In the genomic region with DNA sequence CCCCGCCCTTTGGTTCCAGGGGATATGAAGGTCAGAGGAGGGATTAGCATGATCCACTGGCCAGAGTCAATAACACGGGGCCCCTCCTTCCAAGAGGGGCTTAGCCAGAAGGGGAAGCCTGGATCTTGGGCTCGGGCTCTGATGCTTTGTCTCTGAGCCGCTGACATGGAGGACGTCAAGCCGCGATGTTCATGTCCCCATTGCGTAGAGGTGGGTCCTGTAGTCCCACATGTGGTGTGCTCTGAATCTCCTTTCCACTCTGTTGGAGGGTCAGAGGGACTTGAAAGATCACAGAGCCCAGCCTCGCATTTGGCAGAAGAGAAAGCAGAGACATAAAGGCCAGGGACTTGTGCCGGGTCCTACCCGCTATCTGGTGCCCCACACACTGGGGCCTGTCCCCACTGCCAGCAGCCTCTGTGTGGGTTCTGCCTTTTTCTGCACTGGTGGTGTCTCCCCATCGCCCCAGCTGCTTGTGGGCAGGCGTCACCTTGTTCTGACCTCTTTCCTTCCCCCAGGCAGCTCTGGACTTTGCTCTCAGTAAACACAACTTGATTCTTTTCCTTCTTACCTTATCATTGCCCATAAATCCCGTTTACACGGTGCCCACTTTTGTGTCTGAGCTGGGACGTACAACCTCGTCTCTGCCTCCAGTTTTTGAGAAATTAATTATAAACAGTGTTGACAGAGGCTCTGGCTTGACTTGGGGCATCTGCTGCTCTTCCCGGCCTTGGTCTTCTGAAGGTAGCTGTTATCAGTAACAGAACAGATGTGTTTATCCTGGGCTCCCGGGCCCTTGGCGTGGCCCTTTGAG, we compare ENCODE assay signal across 1 cellular context.
TF ChIP-seq lines count a peak whose summit lies in the region.

No MANE protein-coding gene starts in this region.

TF ChIP-seq in HepG2, 621 proteins besides CTCF, POLR2A, EP300 and RAD21 (continued from another document):
- TF ChIP-seq SATB2 (CRISPR knock-in tag; IDR thresholded peaks at IDR 0.05) = no peak
- TF ChIP-seq SALL2 (CRISPR knock-in tag; IDR thresholded peaks at IDR 0.05) = peak; percentile 39; the same call in 1 of the 2 replicates
- TF ChIP-seq, protein P1, sequence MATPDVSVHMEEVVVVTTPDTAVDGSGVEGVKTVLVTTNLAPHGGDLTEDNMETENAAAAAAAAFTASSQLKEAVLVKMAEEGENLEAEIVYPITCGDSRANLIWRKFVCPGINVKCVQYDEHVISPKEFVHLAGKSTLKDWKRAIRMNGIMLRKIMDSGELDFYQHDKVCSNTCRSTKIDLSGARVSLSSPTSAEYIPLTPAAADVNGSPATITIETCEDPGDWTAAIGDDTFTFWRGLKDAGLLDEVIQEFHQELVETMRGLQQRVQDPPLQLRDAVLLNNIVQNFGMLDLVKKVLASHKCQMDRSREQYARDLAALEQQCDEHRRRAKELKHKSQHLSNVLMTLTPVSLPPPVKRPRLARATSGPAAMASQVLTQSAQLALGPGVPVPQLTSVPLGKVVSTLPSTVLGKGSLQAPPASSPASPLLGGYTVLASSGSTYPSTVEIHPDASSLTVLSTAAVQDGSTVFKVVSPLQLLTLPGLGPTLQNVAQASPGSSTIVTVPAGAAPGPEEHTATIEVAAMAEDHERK (CRISPR knock-in tag; IDR thresholded peaks at IDR 0.05; ENCODE audit: low read depth) = no peak
- TF ChIP-seq, protein P2, sequence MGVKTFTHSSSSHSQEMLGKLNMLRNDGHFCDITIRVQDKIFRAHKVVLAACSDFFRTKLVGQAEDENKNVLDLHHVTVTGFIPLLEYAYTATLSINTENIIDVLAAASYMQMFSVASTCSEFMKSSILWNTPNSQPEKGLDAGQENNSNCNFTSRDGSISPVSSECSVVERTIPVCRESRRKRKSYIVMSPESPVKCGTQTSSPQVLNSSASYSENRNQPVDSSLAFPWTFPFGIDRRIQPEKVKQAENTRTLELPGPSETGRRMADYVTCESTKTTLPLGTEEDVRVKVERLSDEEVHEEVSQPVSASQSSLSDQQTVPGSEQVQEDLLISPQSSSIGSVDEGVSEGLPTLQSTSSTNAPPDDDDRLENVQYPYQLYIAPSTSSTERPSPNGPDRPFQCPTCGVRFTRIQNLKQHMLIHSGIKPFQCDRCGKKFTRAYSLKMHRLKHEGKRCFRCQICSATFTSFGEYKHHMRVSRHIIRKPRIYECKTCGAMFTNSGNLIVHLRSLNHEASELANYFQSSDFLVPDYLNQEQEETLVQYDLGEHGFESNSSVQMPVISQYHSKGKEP (CRISPR knock-in tag; IDR thresholded peaks at IDR 0.05) = no peak
- 0 out of 2 replicates have a peak, but pooled peaks have one; percentile 28 for TF ChIP-seq NFKB2 (CRISPR knock-in tag; IDR thresholded peaks at IDR 0.05; ENCODE audit: borderline replicate concordance)
- no peak for TF ChIP-seq ZNF331 (CRISPR knock-in tag; IDR thresholded peaks at IDR 0.05)
- TF ChIP-seq, protein P3, sequence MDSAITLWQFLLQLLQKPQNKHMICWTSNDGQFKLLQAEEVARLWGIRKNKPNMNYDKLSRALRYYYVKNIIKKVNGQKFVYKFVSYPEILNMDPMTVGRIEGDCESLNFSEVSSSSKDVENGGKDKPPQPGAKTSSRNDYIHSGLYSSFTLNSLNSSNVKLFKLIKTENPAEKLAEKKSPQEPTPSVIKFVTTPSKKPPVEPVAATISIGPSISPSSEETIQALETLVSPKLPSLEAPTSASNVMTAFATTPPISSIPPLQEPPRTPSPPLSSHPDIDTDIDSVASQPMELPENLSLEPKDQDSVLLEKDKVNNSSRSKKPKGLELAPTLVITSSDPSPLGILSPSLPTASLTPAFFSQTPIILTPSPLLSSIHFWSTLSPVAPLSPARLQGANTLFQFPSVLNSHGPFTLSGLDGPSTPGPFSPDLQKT (CRISPR knock-in tag; IDR thresholded peaks at IDR 0.05; ENCODE audit: borderline replicate concordance) = no peak
- TF ChIP-seq CBX5 (CRISPR knock-in tag; IDR thresholded peaks at IDR 0.05; ENCODE audit: borderline replicate concordance) = peak; percentile 19; the same call in 1 of the 2 replicates
- no peak for TF ChIP-seq ZNF703 (CRISPR knock-in tag; IDR thresholded peaks at IDR 0.05; ENCODE audit: borderline replicate concordance)
